ENCODE assay signal across 23 cellular contexts in genomic region chr12:12681061-12681765, GRCh38. TPM values are rescaled to one million over a fixed set of nuclear protein-coding genes. Genes with fewer than 3 reads are reported as not detected.
"Had no signal": no experiment of that assay in that cellular context is flagged by ENCODE, and none has a peak within 500 bp of the region (broad histone marks: within the 10 kb centered on the region; RNA-seq: fewer than 3 reads in every experiment).

No MANE protein-coding gene starts in this region.

- ATAC-seq: activated T-cell treated with anti-CD3 and anti-CD28 coated beads, Interleukin-2, amount 50 U/mL, for 72 hours; lower lobe of right lung; naive thymus-derived CD8-positive, alpha-beta T cell; stimulated activated naive B cell treated with anti-CD40 and anti-IgM and Interleukin-4, amounts not matched to agents 10 μg/mL and 1 μg/mL and 100 μg/mL, for 72 hours; upper lobe of right lung had no signal

- H3K27me3 ChIP-seq: adrenal gland, colonic mucosa, spleen, upper lobe of right lung had no signal

- H3K4me3 ChIP-seq: adrenal gland, colonic mucosa, lower lobe of right lung, spleen, thoracic aorta, upper lobe of right lung had no signal

- H3K36me3 Mint-ChIP-seq: naive thymus-derived CD8-positive, alpha-beta T cell; stimulated activated naive B cell treated with anti-CD40 and anti-IgM and Interleukin-4, amounts not matched to agents 10 μg/mL and 1 μg/mL and 100 μg/mL, for 72 hours had no signal

- H3K9me3 Mint-ChIP-seq: activated T-cell treated with anti-CD3 and anti-CD28 coated beads, Interleukin-2, amount 50 U/mL, for 72 hours; naive thymus-derived CD8-positive, alpha-beta T cell; stimulated activated naive B cell treated with anti-CD40 and anti-IgM and Interleukin-4, amounts not matched to agents 10 μg/mL and 1 μg/mL and 100 μg/mL, for 72 hours had no signal

- H3K4me3 Mint-ChIP-seq: activated T-cell treated with anti-CD3 and anti-CD28 coated beads, Interleukin-2, amount 50 U/mL, for 72 hours; naive thymus-derived CD8-positive, alpha-beta T cell; stimulated activated naive B cell treated with anti-CD40 and anti-IgM and Interleukin-4, amounts not matched to agents 10 μg/mL and 1 μg/mL and 100 μg/mL, for 72 hours had no signal

- H3K36me3 ChIP-seq: adrenal gland, colonic mucosa, lower lobe of right lung, spleen, thoracic aorta, upper lobe of right lung had no signal

- H3K27me3 Mint-ChIP-seq: naive thymus-derived CD8-positive, alpha-beta T cell had no signal

- DNase-seq: activated CD4-positive, alpha-beta T cell treated with anti-CD3 and anti-CD28 coated beads, Interleukin-2, amount 50 U/mL, for 4 hours; activated CD4-positive, CD25-positive, alpha-beta regulatory T cell treated with anti-CD3 and anti-CD28 coated beads, Interleukin-2, amount 50 U/mL, for 72 hours; activated effector memory CD4-positive, alpha-beta T cell treated with anti-CD3 and anti-CD28 coated beads, Interleukin-2, amount 50 U/mL, for 16 hours; activated naive CD4-positive, alpha-beta T cell treated with anti-CD3 and anti-CD28 coated beads, Interleukin-2, amount 50 U/mL, for 16 hours; activated T-cell treated with anti-CD3 and anti-CD28 coated beads, Interleukin-2, amount 50 U/mL, for 72 hours; adrenal gland; colonic mucosa; erythroblast; foreskin melanocyte; hypothalamus; lower lobe of right lung; naive thymus-derived CD8-positive, alpha-beta T cell; nucleus accumbens; posterior cingulate gyrus; spleen; stimulated activated CD4-positive, alpha-beta T cell treated with anti-CD3 and anti-CD28 coated beads, Interleukin-4, amount 100 ng/mL, for 4 hours; stimulated activated naive B cell treated with anti-CD40 and anti-IgM and Interleukin-4, amounts not matched to agents 10 μg/mL and 1 μg/mL and 100 μg/mL, for 72 hours; T-helper 2 cell; upper lobe of right lung had no signal

- H3K27ac Mint-ChIP-seq: activated T-cell treated with anti-CD3 and anti-CD28 coated beads, Interleukin-2, amount 50 U/mL, for 72 hours; stimulated activated naive B cell treated with anti-CD40 and anti-IgM and Interleukin-4, amounts not matched to agents 10 μg/mL and 1 μg/mL and 100 μg/mL, for 72 hours had no signal

- H3K9me3 ChIP-seq: adrenal gland, colonic mucosa, lower lobe of right lung, spleen, thoracic aorta, upper lobe of right lung had no signal

- H3K4me1 Mint-ChIP-seq: naive thymus-derived CD8-positive, alpha-beta T cell had no signal

- H3K27ac ChIP-seq: adrenal gland, colonic mucosa, lower lobe of right lung, spleen, thoracic aorta, upper lobe of right lung, VCaP had no signal

RNA-seq across cellular contexts. Expression of gene GPR19, which starts 14.8 kb away (rescaled TPM):
- total RNA-seq: cardiac septum, lower lobe of right lung, mesenteric fat pad, upper lobe of right lung had no signal
